Comparison of ENCODE assay signal across 8 cellular contexts in the genomic region with DNA sequence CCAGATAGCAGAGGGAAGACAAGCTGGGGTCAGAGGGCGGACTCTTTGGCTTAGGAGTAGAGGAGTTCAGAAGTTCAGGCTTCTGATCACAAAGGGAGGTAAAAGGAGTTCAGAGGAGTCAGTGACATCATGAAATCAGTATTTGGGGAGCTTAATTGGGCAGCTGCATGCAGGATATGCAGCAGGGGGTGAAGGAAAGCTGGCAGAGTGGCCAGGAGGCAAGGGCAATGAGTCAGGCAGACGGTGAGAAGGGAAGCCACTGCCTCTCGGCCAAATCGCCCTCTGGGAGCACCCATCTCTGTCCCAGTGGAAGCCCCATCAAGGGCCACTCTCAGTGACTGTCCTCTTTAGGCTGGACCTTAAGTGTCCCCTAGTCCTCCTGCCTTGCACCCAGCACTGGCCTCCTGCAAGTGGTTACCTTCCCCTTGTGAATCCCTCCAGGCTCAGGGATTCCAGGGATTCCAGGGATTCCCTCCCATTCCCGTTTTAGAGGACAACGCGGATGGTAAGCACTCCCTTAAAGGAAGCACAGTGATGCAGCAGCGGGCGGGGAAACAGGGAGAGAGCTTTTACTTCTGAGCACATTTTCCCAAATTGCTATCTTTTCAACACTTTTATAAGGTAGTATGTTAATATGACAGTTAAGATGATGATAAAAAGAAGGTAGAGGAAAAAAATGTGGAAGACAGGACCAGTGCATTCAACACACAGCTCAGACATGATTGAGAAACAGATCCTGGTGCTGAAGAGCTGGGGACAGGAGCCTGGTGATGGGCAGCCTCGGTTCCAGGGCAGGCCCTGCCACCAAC.
DNase-seq lines count a peak whose midpoint lies in the region; ATAC-seq, FAIRE-seq and TF ChIP-seq lines count a peak whose summit lies in the region.

No MANE protein-coding gene starts in this region.

- intact Hi-C loops in thyroid gland (cut with DNase I): no loop called here

- H3K9me3 ChIP-seq in small intestine (ENCODE audit: control insufficient read depth, low read depth) (no peaks in the 10 kb centered on the region), thyroid gland (no peaks in the 10 kb centered on the region)

- H3K4me1 ChIP-seq in small intestine (ENCODE audit: control insufficient read depth in 2 of 2, insufficient read depth in 1 of 2, low read depth in 1 of 2, low read length in 1 of 2) (peaks cover 0 to 5% of the 10 kb centered on the region in 2 donors), thyroid gland (peaks cover 0 to 4% of the 10 kb centered on the region in 2 donors)

- no peak overlapping the region for H3K4me3 ChIP-seq in small intestine (ENCODE audit: low read depth in 1 of 2, low read length in 2 of 2)
- H3K4me3 ChIP-seq in thyroid gland (replicated peaks in 1 of 3): no peak overlapping the region

- POLR2A ChIA-PET in RWPE1 (lab: Yijun Ruan, JAX; ENCODE audit: low non-redundant PET): no interaction called here

- H3K36me3 ChIP-seq in small intestine (ENCODE audit: control insufficient read depth in 2 of 2, insufficient read depth in 2 of 2, low read length in 2 of 2) (no peaks in the 10 kb centered on the region), thyroid gland (no peaks in the 10 kb centered on the region)

- CTCF ChIA-PET in RWPE1 (lab: Yijun Ruan, JAX): interaction anchor here (0.7 to 1.3 kb wide), 2 partner anchors 20 to 38 kb away, joined by 3 read pairs; no protein-coding TSS in a partner anchor

- FAIRE-seq in small intestine (lab: Jason Lieb, UNC): no peak

- TF ChIP-seq POLR2A in thyroid gland (IDR thresholded peaks at IDR 0.05): no peak

- TF ChIP-seq CTCF in RWPE1 (conservative IDR thresholded peaks at IDR 0.05; ENCODE audit: low read depth) (no peak), thyroid gland (IDR thresholded peaks at IDR 0.05) (no peak)

- no peaks in the 10 kb centered on the region for H3K27me3 ChIP-seq in small intestine (ENCODE audit: control insufficient read depth in 2 of 2, insufficient read depth in 2 of 2, low read length in 2 of 2)
- H3K27me3 ChIP-seq in thyroid gland: no peaks in the 10 kb centered on the region

- WGBS in small intestine, 3 donors: 34 to 58% (median 43%) methylated on average over 10 of the region's 10 CpGs
- WGBS in thyroid gland, 2 donors: 74 to 78% methylated on average over 10 of the region's 10 CpGs

- ATAC-seq in GM19328 (IDR thresholded peaks at IDR 0.05; ENCODE audit: unreplicated experiment): no peak

- peak overlapping the region; percentile 56 for H3K27ac ChIP-seq in RWPE1
- H3K27ac ChIP-seq in small intestine (ENCODE audit: low read depth in 1 of 2, low read length in 1 of 2): peak overlapping the region in 1 of 2 donors; percentile 42
- H3K27ac ChIP-seq in thyroid gland: no peak overlapping the region

- DNase-seq in H4 (ENCODE audit: low spot score): peak; percentile 65
- peak; percentile 63 for DNase-seq in RWPE1 (ENCODE audit: low spot score)
- DNase-seq in hepatic stellate cell (ENCODE audit: low spot score): peak; percentile 27
- DNase-seq in small intestine: peak; percentile 85
- DNase-seq in thyroid gland: no peak
- no peak for DNase-seq in stimulated activated CD4-positive, alpha-beta T cell treated with anti-CD3 and anti-CD28 coated beads, Interleukin-12 subunit alpha, Interleukin-12 subunit beta, amount 100 ng/mL, for 4 hours
- no peak for DNase-seq in HuH-7 (ENCODE audit: low spot score)

Comparison
In these comparisons a context has a peak if more than half of its experiments do, and no peak if none do; other contexts are left out.
1. DNase-seq: peak in H4 (single experiment), RWPE1 (single experiment), hepatic stellate cell (single experiment) and small intestine (single experiment); none in thyroid gland (0 of 2), stimulated activated CD4-positive, alpha-beta T cell treated with anti-CD3 and anti-CD28 coated beads, Interleukin-12 subunit alpha, Interleukin-12 subunit beta, amount 100 ng/mL, for 4 hours (single experiment) and HuH-7 (single experiment).